Comparison of ENCODE assay signal across 8 cellular contexts in genomic region chr7:73522081-73522818, GRCh38. TPM values are rescaled to one million over a fixed set of nuclear protein-coding genes. Genes with fewer than 3 reads are reported as not detected.
DNase-seq lines count a peak whose midpoint lies in the region; ATAC-seq and TF ChIP-seq lines count a peak whose summit lies in the region.

BAZ1B (minus strand) TSS chr7:73522293; CDS start chr7:73521933, 360 bp downstream.

- DNase-seq in CD14-positive monocyte (ENCODE audit: low spot score) (peak; percentile 98), NCI-H774 (lab: John Stamatoyannopoulos, UW) (peak; percentile 98), dermis blood vessel endothelial cell (peak; percentile 99), left lung (peak; percentile 95 to 98)
- peak; percentile 95 to 97 for DNase-seq in activated CD4-positive, alpha-beta T cell treated with anti-CD3 and anti-CD28 coated beads, Interleukin-2, amount 50 U/mL, for 4 hours
- peak; percentile 95 to 96 for DNase-seq in stimulated activated CD4-positive, alpha-beta T cell treated with anti-CD3 and anti-CD28 coated beads, Interleukin-2, amount 100 ng/mL, for 48 hours

- peak within 1 kb of the TSS; percentile 87 to 93 for H3K4me3 ChIP-seq in left lung

- H3K27ac Mint-ChIP-seq in CD14-positive monocyte = peak within 1 kb of the TSS; percentile 93 to 99 (median 97)

- no peaks in the 10 kb centered on the region for H3K27me3 Mint-ChIP-seq in CD14-positive monocyte (ENCODE audit: low read depth in 3 of 3)

- H3K27ac ChIP-seq in left lung = peak within 1 kb of the TSS; percentile 91 to 92

- H3K4me1 ChIP-seq in left lung = peaks cover 28 to 56% of the 10 kb centered on the region in 2 donors

- H3K27me3 ChIP-seq in left lung = no peaks in the 10 kb centered on the region

- intact Hi-C loops in CD14-positive monocyte (cut with micrococcal nuclease) (loop anchor here (2.0 to 10.0 kb wide), 4 partner anchors 35 to 210 kb away; partner anchors contain the start of genes BCL7B (in 1 of the 2), TBL2 (in 1 of the 2) and VPS37D (in 1 of the 2)), left lung (cut with DNase I) (no loop called here)

- peak within 1 kb of the TSS; percentile 93 to 97 for H3K4me3 Mint-ChIP-seq in CD14-positive monocyte

- H3K4me1 Mint-ChIP-seq in CD14-positive monocyte = peaks cover 48% of the 10 kb centered on the region

- peaks cover 0 to 9% of the 10 kb centered on the region in 2 donors for H3K36me3 ChIP-seq in left lung

- peaks cover 2 to 11% of the 10 kb centered on the region in 2 donors for H3K36me3 Mint-ChIP-seq in CD14-positive monocyte

- peak; percentile 85 for ATAC-seq in GM19395 (IDR thresholded peaks at IDR 0.05; ENCODE audit: unreplicated experiment)
- peak; percentile 69 for ATAC-seq in HG03565 (IDR thresholded peaks at IDR 0.05; ENCODE audit: unreplicated experiment)
- ATAC-seq in left lung = peak; percentile 97

- TF ChIP-seq CTCF in CD14-positive monocyte (IDR thresholded peaks at IDR 0.05) = peak; percentile 19
- peak in 1 of 2 donors; percentile 33 for TF ChIP-seq CTCF in left lung (IDR thresholded peaks at IDR 0.05)

- no peaks in the 10 kb centered on the region for H3K9me3 ChIP-seq in left lung

- no peaks in the 10 kb centered on the region for H3K9me3 Mint-ChIP-seq in CD14-positive monocyte

RNA-seq across cellular contexts. Expression of gene BAZ1B, which starts in this region (rescaled TPM):
- 1 to 10 TPM; 2.5 to 5.0 TPM for polyA plus RNA-seq in CD14-positive monocyte
- 55.1 and 72.5 TPM in 2 replicates for total RNA-seq in dermis blood vessel endothelial cell
- total RNA-seq in left lung = 10 to 100 TPM; 51.7 to 55.8 TPM

Comparison
In these comparisons a context has a peak if more than half of its experiments do, and no peak if none do; other contexts are left out.
1. Peak in every context shown above with its lines: DNase-seq, ATAC-seq, H3K4me3 ChIP-seq and H3K27ac ChIP-seq.
2. intact Hi-C loops: an anchor here in CD14-positive monocyte (2.0 to 10.0 kb wide); none called in left lung.